15 cellular contexts compared by ENCODE assay signal in genomic region chr18:36539674-36540073, GRCh38.
"Had no signal": no experiment of that assay in that cellular context is flagged by ENCODE, and none has a peak within 500 bp of the region (broad histone marks: within the 10 kb centered on the region; RNA-seq: fewer than 3 reads in every experiment).

No MANE protein-coding gene starts in this region.

- ATAC-seq: activated CD8-positive, alpha-beta T cell treated with anti-CD3 and anti-CD28 coated beads, Interleukin-2, amount 10 ng/mL, durations not matched to agents 7 days and 5 days; lower lobe of right lung had no signal

- DNase-seq: activated CD4-positive, alpha-beta T cell treated with anti-CD3 and anti-CD28 coated beads for 4 hours; activated CD8-positive, alpha-beta memory T cell treated with anti-CD3 and anti-CD28 coated beads, Interleukin-2, amount 50 U/mL, for 48 hours; activated CD8-positive, alpha-beta T cell treated with anti-CD3 and anti-CD28 coated beads, Interleukin-2, amount 10 ng/mL, durations not matched to agents 7 days and 5 days; activated naive CD4-positive, alpha-beta T cell; central memory CD4-positive, alpha-beta T cell; cortex of kidney; endodermal cell; lower lobe of right lung; midbrain; spleen; stimulated activated naive CD4-positive, alpha-beta T cell; substantia nigra; SW 1271; T-helper 9 cell; transverse colon had no signal
